25 cellular contexts compared by ENCODE assay signal in the genomic region with DNA sequence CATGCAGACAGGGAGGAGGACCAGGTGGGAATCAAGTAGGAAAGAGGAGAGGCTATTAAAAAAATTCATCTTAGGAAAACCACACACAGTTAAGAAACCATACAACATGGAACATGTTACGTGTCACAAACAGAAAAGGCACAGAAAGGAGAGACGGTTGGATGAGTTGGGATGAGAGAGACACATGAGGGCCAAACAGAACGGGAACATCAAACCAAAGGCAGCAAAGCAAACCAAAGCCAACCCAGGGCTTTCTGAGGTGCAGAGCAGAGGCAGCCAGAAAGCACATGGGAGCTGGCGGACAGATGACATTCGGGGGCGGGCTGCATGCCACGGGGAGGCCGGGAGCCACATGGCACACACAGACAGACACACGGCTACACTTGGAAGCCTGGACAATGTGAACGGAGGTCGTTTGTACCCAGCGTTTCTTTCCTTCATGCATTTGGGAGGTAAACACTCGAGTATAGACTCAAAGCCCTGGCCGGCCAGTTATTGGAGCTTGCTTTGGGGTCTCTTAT. TPM values are rescaled to one million over a fixed set of nuclear protein-coding genes. Genes with fewer than 3 reads are reported as not detected.
"Had no signal": no experiment of that assay in that cellular context is flagged by ENCODE, and none has a peak within 500 bp of the region (broad histone marks: within the 10 kb centered on the region; RNA-seq: fewer than 3 reads in every experiment).

No MANE protein-coding gene starts in this region.

- H3K4me1 ChIP-seq: adrenal gland, SJCRH30 had no signal

- H3K4me3 ChIP-seq: adrenal gland, MG63, SJCRH30 had no signal

- DNase-seq: activated CD4-positive, alpha-beta T cell treated with anti-CD3 and anti-CD28 coated beads for 4 hours; activated CD8-positive, alpha-beta memory T cell treated with anti-CD3 and anti-CD28 coated beads, Interleukin-2, amount 50 U/mL, for 4 hours; activated CD8-positive, alpha-beta T cell treated with anti-CD3 and anti-CD28 coated beads for 36 hours; activated naive CD4-positive, alpha-beta T cell treated with anti-CD3 and anti-CD28 coated beads, Interleukin-2, amount 50 U/mL, for 16 hours; activated naive CD8-positive, alpha-beta T cell treated with anti-CD3 and anti-CD28 coated beads, Interleukin-2, amount 10 ng/mL, durations not matched to agents 7 days and 5 days; adrenal gland; anterior cingulate cortex; central memory CD4-positive, alpha-beta T cell; MG63; MV-4-11; NCI-H1092 treated with DMSO at 0.1 percent for 48 hours; NCI-H1417 treated with DMSO at 0.1 percent for 48 hours; NCI-H1694 treated with DMSO at 0.1 percent for 48 hours; NCI-H2029 treated with DMSO at 0.1 percent for 48 hours; NCI-H345; NCI-H510A; NCI-H526 treated with DMSO at 0.1 percent for 48 hours; NCI-H82; Right ventricle myocardium superior; RPMI8226; SJCRH30; SK-N-SH; T-helper 1 cell had no signal

- H3K36me3 ChIP-seq: adrenal gland, MG63, SJCRH30 had no signal

- H3K4me2 ChIP-seq: SK-N-SH had no signal

- H3K9ac ChIP-seq: SK-N-SH had no signal

- H3K9me3 ChIP-seq: adrenal gland, MG63, SJCRH30, SK-N-SH had no signal

- H3K27ac ChIP-seq: adrenal gland, SJCRH30 had no signal

- FAIRE-seq: bronchial epithelial cell had no signal

- H3K27me3 ChIP-seq: adrenal gland, MG63 had no signal

- ATAC-seq: activated CD4-positive, CD25-positive, alpha-beta regulatory T cell treated with anti-CD3 and anti-CD28 coated beads, Interleukin-2, amount 50 U/mL, for 24 hours; activated CD8-positive, alpha-beta T cell treated with anti-CD3 and anti-CD28 coated beads for 36 hours had no signal

RNA-seq across cellular contexts. Expression of gene GHRL, which starts 36.8 kb away (rescaled TPM):
- total RNA-seq: bronchial epithelial cell, Right ventricle myocardium superior, SJCRH30 had no signal
- polyA plus RNA-seq: SK-N-SH had no signal
